Comparison of ENCODE assay signal across 14 cellular contexts in the genomic region with DNA sequence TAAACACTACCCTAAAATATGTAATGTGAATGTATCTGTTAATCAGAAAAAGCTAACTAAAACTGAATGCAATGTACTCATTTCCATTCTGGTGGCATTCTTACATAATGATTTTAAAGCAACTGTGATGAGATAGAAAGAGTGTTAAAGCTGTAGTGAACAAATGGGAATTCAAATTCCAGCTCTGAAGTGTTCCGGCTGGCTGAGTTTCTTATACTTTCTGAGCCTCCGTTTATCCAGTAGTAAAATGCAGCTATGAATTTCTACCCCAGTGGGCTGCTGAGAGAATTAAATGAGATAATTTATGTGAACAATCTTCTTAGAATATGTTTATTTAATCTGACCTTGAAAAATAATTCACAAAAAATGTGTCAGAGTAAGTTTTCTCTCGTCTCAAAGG.
"Had no signal": no experiment of that assay in that cellular context is flagged by ENCODE, and none has a peak within 500 bp of the region (broad histone marks: within the 10 kb centered on the region; RNA-seq: fewer than 3 reads in every experiment).

No MANE protein-coding gene starts in this region.

- H3K4me1 Mint-ChIP-seq: activated naive CD8-positive, alpha-beta T cell treated with anti-CD3 and anti-CD28 coated beads for 36 hours; natural killer cell had no signal

- H3K27ac Mint-ChIP-seq: activated naive CD8-positive, alpha-beta T cell treated with anti-CD3 and anti-CD28 coated beads for 36 hours; natural killer cell had no signal

- H3K27ac ChIP-seq: right atrium auricular region, SK-N-MC, skin epidermis had no signal

- H3K27me3 Mint-ChIP-seq: activated naive CD8-positive, alpha-beta T cell treated with anti-CD3 and anti-CD28 coated beads for 36 hours had no signal

- DNase-seq: activated CD4-positive, alpha-beta T cell treated with anti-CD3 and anti-CD28 coated beads, Interleukin-2, amount 50 U/mL, for 4 hours; activated gamma-delta T cell treated with Interleukin-2 at 50 U/mL for 16 hours; activated naive CD8-positive, alpha-beta T cell treated with anti-CD3 and anti-CD28 coated beads for 36 hours; amniotic stem cell; caudate nucleus; foreskin melanocyte; islet precursor cell; mesendoderm; natural killer cell; stimulated activated CD4-positive, alpha-beta T cell treated with anti-CD3 and anti-CD28 coated beads, Interleukin-15, amount 100 ng/mL, for 24 hours; stimulated activated CD4-positive, alpha-beta T cell treated with anti-CD3 and anti-CD28 coated beads, Interleukin-4, amount 100 ng/mL, for 1 hour had no signal

- H3K9me3 Mint-ChIP-seq: activated naive CD8-positive, alpha-beta T cell treated with anti-CD3 and anti-CD28 coated beads for 36 hours had no signal

- ATAC-seq: natural killer cell had no signal

- H3K9me3 ChIP-seq: right atrium auricular region had no signal

- H3K4me3 ChIP-seq: right atrium auricular region, SK-N-MC, skin epidermis had no signal

- H3K36me3 Mint-ChIP-seq: activated naive CD8-positive, alpha-beta T cell treated with anti-CD3 and anti-CD28 coated beads for 36 hours; natural killer cell had no signal

- H3K27me3 ChIP-seq: right atrium auricular region had no signal

- H3K36me3 ChIP-seq: right atrium auricular region had no signal

- H3K4me3 Mint-ChIP-seq: activated naive CD8-positive, alpha-beta T cell treated with anti-CD3 and anti-CD28 coated beads for 36 hours; natural killer cell had no signal
